Comparison of ENCODE assay signal across 18 cellular contexts in genomic region chr3:186411994-186412393, GRCh38. TPM values are rescaled to one million over a fixed set of nuclear protein-coding genes. Genes with fewer than 3 reads are reported as not detected.
DNase-seq lines count a peak whose midpoint lies in the region; ATAC-seq and TF ChIP-seq lines count a peak whose summit lies in the region.
"Had no signal": no experiment of that assay in that cellular context is flagged by ENCODE, and none has a peak within 500 bp of the region (broad histone marks: within the 10 kb centered on the region; RNA-seq: fewer than 3 reads in every experiment).

No MANE protein-coding gene starts in this region.

- no peaks in the 10 kb centered on the region for H3K36me3 ChIP-seq in Peyer's patch
- H3K36me3 ChIP-seq: BLaER1 treated with 17β-estradiol and CSF1 and Interleukin-3, amounts not matched to agents 10 nM and 100 nM; esophagus squamous epithelium had no signal

- DNase-seq in stimulated activated CD4-positive, alpha-beta T cell treated with anti-CD3 and anti-CD28 coated beads, Interleukin-1b, Interleukin-23, amount 100 ng/mL, for 48 hours, result peak; percentile 70
- DNase-seq in NCI-H2107 treated with DMSO at 0.1 percent for 48 hours (lab: John Stamatoyannopoulos, UW; ENCODE audit: unreplicated experiment) (no peak), Peyer's patch (no peak), NCI-H345 (lab: John Stamatoyannopoulos, UW) (no peak)
- DNase-seq: activated CD4-positive, CD25-positive, alpha-beta regulatory T cell; esophagus squamous epithelium; Karpas-422; NCI-H1436; NCI-H748 treated with DMSO at 0.1 percent for 48 hours; occipital lobe; RPMI8226 had no signal

- H3K4me3 ChIP-seq in Peyer's patch, result no peak overlapping the region
- H3K4me3 ChIP-seq: BLaER1 treated with 17β-estradiol and CSF1 and Interleukin-3, amounts not matched to agents 10 nM and 100 nM; esophagus squamous epithelium; hepatocyte had no signal

- no peak overlapping the region for H3K27ac ChIP-seq in Peyer's patch
- H3K27ac ChIP-seq: BLaER1 treated with 17β-estradiol and CSF1 and Interleukin-3, amounts not matched to agents 10 nM and 100 nM; hepatocyte had no signal

- peaks cover 31% of the 10 kb centered on the region for H3K4me1 Mint-ChIP-seq in activated T-helper 17 cell treated with anti-CD3 and anti-CD28 coated beads, Interleukin-2, amount 50 U/mL, for 72 hours

- no peaks in the 10 kb centered on the region for H3K36me3 Mint-ChIP-seq in activated T-helper 17 cell treated with anti-CD3 and anti-CD28 coated beads, Interleukin-2, amount 50 U/mL, for 72 hours (ENCODE audit: low read depth)

- H3K4me1 ChIP-seq in Peyer's patch, result peaks cover 0 to 10% (median 0%) of the 10 kb centered on the region in 4 donors

- H3K27me3 ChIP-seq in Peyer's patch, result no peaks in the 10 kb centered on the region
- H3K27me3 ChIP-seq: BLaER1 treated with 17β-estradiol and CSF1 and Interleukin-3, amounts not matched to agents 10 nM and 100 nM had no signal

- peak overlapping the region; percentile 25 for H3K4me3 Mint-ChIP-seq in activated T-helper 17 cell treated with anti-CD3 and anti-CD28 coated beads, Interleukin-2, amount 50 U/mL, for 72 hours

- H3K27me3 Mint-ChIP-seq in activated T-helper 17 cell treated with anti-CD3 and anti-CD28 coated beads, Interleukin-2, amount 50 U/mL, for 72 hours, result peaks cover 6% of the 10 kb centered on the region

- H3K9me3 ChIP-seq in Peyer's patch, result no peaks in the 10 kb centered on the region
- H3K9me3 ChIP-seq: BLaER1 treated with 17β-estradiol and CSF1 and Interleukin-3, amounts not matched to agents 10 nM and 100 nM; esophagus squamous epithelium had no signal

- TF ChIP-seq POLR2A in Peyer's patch (IDR thresholded peaks at IDR 0.05), result no peak

- H3K27ac Mint-ChIP-seq in activated T-helper 17 cell treated with anti-CD3 and anti-CD28 coated beads, Interleukin-2, amount 50 U/mL, for 72 hours, result peak overlapping the region; percentile 2
- H3K27ac Mint-ChIP-seq: activated T-helper 2 cell treated with anti-CD3 and anti-CD28 coated beads, Interferon-gamma antibody, Interleukin-2, Interleukin-4, amounts not matched to agents 10 μg/mL and 5 μg/mL and 100 μg/mL, durations not matched to agents 14 hours and 24 hours and 36 hours had no signal

- TF ChIP-seq CTCF in Peyer's patch (IDR thresholded peaks at IDR 0.05), result no peak

- ATAC-seq in GM18868 (IDR thresholded peaks at IDR 0.05; ENCODE audit: unreplicated experiment) (peak; percentile 61), GM21786 (IDR thresholded peaks at IDR 0.05; ENCODE audit: unreplicated experiment) (peak; percentile 46)
- peak; percentile 93 for ATAC-seq in activated T-helper 17 cell treated with anti-CD3 and anti-CD28 coated beads, Interleukin-2, amount 50 U/mL, for 72 hours (replicated peaks)
- ATAC-seq: sciatic nerve had no signal

- H3K9me3 Mint-ChIP-seq in activated T-helper 17 cell treated with anti-CD3 and anti-CD28 coated beads, Interleukin-2, amount 50 U/mL, for 72 hours, result no peaks in the 10 kb centered on the region
- H3K9me3 Mint-ChIP-seq: activated T-helper 2 cell treated with anti-CD3 and anti-CD28 coated beads, Interferon-gamma antibody, Interleukin-2, Interleukin-4, amounts not matched to agents 10 μg/mL and 5 μg/mL and 100 μg/mL, durations not matched to agents 14 hours and 24 hours and 36 hours had no signal

RNA-seq across cellular contexts. Expression of gene DGKG, which starts 50.0 kb away (rescaled TPM):
- total RNA-seq in activated T-helper 17 cell treated with anti-CD3 and anti-CD28 coated beads, Interleukin-2, amount 50 U/mL, for 72 hours, result 1 to 10 TPM in 1 of 2 donors, under 1 TPM in 1; 0.37 to 1.1 TPM
- total RNA-seq in Peyer's patch, result 10 to 100 TPM in 1 of 4 donors, 1 to 10 TPM in 2, under 1 TPM in 1; 0.70 to 13.2 (median 5.9) TPM
- total RNA-seq: hepatocyte had no signal
